ENCODE assay signal across 10 cellular contexts in the genomic region with DNA sequence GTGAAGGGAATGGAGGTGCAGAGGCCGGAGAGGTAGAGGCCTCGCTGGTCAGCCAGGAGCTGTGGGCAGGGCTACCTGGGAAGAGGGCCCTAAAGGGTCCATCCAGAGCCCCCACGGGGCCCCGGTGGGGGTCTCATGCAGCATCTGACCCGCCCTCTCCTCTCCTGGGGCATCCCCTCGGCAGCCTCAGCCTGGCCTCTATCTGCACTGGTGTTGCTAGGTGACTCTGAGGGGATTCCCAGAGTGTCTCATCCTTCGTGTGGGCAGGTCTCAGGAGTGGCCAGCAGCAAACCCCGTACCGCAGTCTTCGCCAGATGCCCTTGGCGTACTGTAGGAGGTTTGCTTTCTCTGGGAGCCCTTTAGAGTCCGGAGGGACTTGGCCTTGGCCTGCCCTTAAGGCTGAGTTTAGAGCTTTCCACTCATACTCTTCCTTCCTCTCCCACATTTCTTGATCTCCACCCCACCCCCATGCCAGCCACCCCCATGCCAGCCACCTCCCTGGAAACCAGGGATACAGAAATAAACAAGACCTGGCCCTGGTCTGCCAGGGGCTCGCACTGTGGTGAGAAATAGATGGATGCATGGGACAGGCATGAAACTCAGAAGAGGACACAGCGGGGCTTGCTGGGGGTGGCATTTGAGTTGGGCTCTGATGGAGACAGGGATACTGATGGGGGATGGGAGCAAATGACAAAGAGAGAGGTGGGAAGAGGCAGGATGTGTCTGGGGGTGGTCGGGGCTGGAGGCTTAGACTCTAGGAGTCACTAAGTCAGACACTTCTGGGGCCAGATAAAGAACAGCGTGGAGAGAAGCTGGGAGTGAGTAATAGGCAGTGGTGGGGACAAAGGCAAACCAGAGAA. TPM values are rescaled to one million over a fixed set of nuclear protein-coding genes. Genes with fewer than 3 reads are reported as not detected.
DNase-seq lines count a peak whose midpoint lies in the region; ATAC-seq, FAIRE-seq and TF ChIP-seq lines count a peak whose summit lies in the region.
"Had no signal": no experiment of that assay in that cellular context is flagged by ENCODE, and none has a peak within 500 bp of the region (broad histone marks: within the 10 kb centered on the region; RNA-seq: fewer than 3 reads in every experiment).

No MANE protein-coding gene starts in this region.

- H3K4me3 ChIP-seq in bronchial epithelial cell (ENCODE audit: low read depth, low read length): no peak overlapping the region
- H3K4me3 ChIP-seq: breast epithelium had no signal

- no peaks in the 10 kb centered on the region for H3K36me3 ChIP-seq in bronchial epithelial cell (ENCODE audit: control insufficient read depth, insufficient read depth, low read length)
- H3K36me3 ChIP-seq: breast epithelium had no signal

- DNase-seq in ELR (ENCODE audit: low read depth) (peak; percentile 47), bronchial epithelial cell (ENCODE audit: low read depth) (peak; percentile 35), omental fat pad (ENCODE audit: low spot score) (no peak), NCI-H1105 treated with DMSO at 0.1 percent for 48 hours (lab: John Stamatoyannopoulos, UW) (no peak)

- peak; percentile 66 for FAIRE-seq in bronchial epithelial cell (lab: Jason Lieb, UNC)
- FAIRE-seq: frontal cortex, H54 had no signal

- TF ChIP-seq CTCF in bronchial epithelial cell (IDR thresholded peaks at IDR 0.05; ENCODE audit: insufficient read depth, low read length, severe bottlenecking) (no peak), omental fat pad (IDR thresholded peaks at IDR 0.05) (no peak)

- no peaks in the 10 kb centered on the region for H3K27me3 ChIP-seq in bronchial epithelial cell (ENCODE audit: control insufficient read depth, insufficient read depth, low read length)
- H3K27me3 ChIP-seq: breast epithelium had no signal

- ATAC-seq in HG02798 (IDR thresholded peaks at IDR 0.05; ENCODE audit: poor library complexity, unreplicated experiment) (peak; percentile 71), omental fat pad (ENCODE audit: low FRiP score) (peak; percentile 84), HG03571 (IDR thresholded peaks at IDR 0.05; ENCODE audit: unreplicated experiment) (no peak), HG03432 (IDR thresholded peaks at IDR 0.05; ENCODE audit: unreplicated experiment) (no peak)

RNA-seq across cellular contexts. Expression of a gene that starts 9.9 kb away (rescaled TPM):
- total RNA-seq in bronchial epithelial cell: 0.13 TPM in 1 of 2 replicates, not detected in the other
- not detected for total RNA-seq in omental fat pad
- total RNA-seq: frontal cortex had no signal

RNA-seq across cellular contexts. Expression of a gene that starts 42.7 kb away (rescaled TPM):
- total RNA-seq in bronchial epithelial cell (28.4 and 35.5 TPM in 2 replicates), omental fat pad (10 to 100 TPM in 3 of 4 donors, under 1 TPM in 1; 0.95 to 19.9 (median 14.3) TPM)

Comparison
In these comparisons a context has a peak if more than half of its experiments do, and no peak if none do; other contexts are left out.
1. DNase-seq: peak in ELR (single experiment) and bronchial epithelial cell (single experiment); none in omental fat pad (single experiment) and NCI-H1105 treated with DMSO at 0.1 percent for 48 hours (single experiment).
2. ATAC-seq: peak in HG02798 (single experiment) and omental fat pad (single experiment); none in HG03571 (single experiment) and HG03432 (single experiment).